14 cellular contexts compared by ENCODE assay signal in genomic region chr9:134807726-134808125, GRCh38.
DNase-seq lines count a peak whose midpoint lies in the region; ATAC-seq, FAIRE-seq and TF ChIP-seq lines count a peak whose summit lies in the region.
"Had no signal": no experiment of that assay in that cellular context is flagged by ENCODE, and none has a peak within 500 bp of the region (broad histone marks: within the 10 kb centered on the region; RNA-seq: fewer than 3 reads in every experiment).

No MANE protein-coding gene starts in this region.

- H3K9me1 ChIP-seq in endothelial cell of umbilical vein (replicated peaks; ENCODE audit: control insufficient read depth, extremely low read depth, insufficient read depth, low read length), result no peaks in the 10 kb centered on the region

- BruUV-seq in endothelial cell of umbilical vein (replicated peaks; lab: Mats Ljungman, UMichigan), result no TSS peak

- no peak overlapping the region for H3K4me3 ChIP-seq in endothelial cell of umbilical vein (replicated peaks in 1 of 3; ENCODE audit: insufficient read depth in 1 of 3, low read depth in 1 of 3, low read length in 3 of 3)
- H3K4me3 ChIP-seq in left lung, result no peak overlapping the region
- no peak overlapping the region for H3K4me3 ChIP-seq in stomach smooth muscle (ENCODE audit: low read length in 2 of 2)

- H3K4me2 ChIP-seq in endothelial cell of umbilical vein (ENCODE audit: insufficient read depth, low read length), result no peak overlapping the region

- H3K79me2 ChIP-seq in endothelial cell of umbilical vein (ENCODE audit: control insufficient read depth, insufficient read depth, low read length), result no peaks in the 10 kb centered on the region

- no peak overlapping the region for H2AFZ ChIP-seq in endothelial cell of umbilical vein (ENCODE audit: low read depth, low read length)

- ATAC-seq in left lung, result peak; percentile 61
- no peak for ATAC-seq in HG02885 (IDR thresholded peaks at IDR 0.05; ENCODE audit: poor library complexity, unreplicated experiment)
- ATAC-seq in HG03280 (IDR thresholded peaks at IDR 0.05; ENCODE audit: unreplicated experiment), result no peak
- ATAC-seq: stimulated activated naive CD8-positive, alpha-beta T cell treated with anti-CD3 and anti-CD28 coated beads, Interleukin-15, Interleukin-2, amounts not matched to agents 100 U/mL and 50 U/mL, for 24 hours had no signal

- H3K27ac ChIP-seq in endothelial cell of umbilical vein (ENCODE audit: insufficient read depth, low read depth, low read length) (no peak overlapping the region), left lung (no peak overlapping the region), stomach smooth muscle (ENCODE audit: low read length) (peak overlapping the region; percentile 46)

- CTCF ChIA-PET in endothelial cell of umbilical vein (lab: Charles Lee), result interaction anchor here (0.8 to 1.7 kb wide), 6 partner anchors 13 to 358 kb away, joined by 3 to 4 read pairs (median 3); no protein-coding TSS in a partner anchor

- H3K27me3 ChIP-seq in endothelial cell of umbilical vein (ENCODE audit: control insufficient read depth in 2 of 2, insufficient read depth in 2 of 2, low read length in 2 of 2) (no peaks in the 10 kb centered on the region), left lung (no peaks in the 10 kb centered on the region), stomach smooth muscle (ENCODE audit: control insufficient read depth in 1 of 2, insufficient read depth in 2 of 2, low read length in 2 of 2) (no peaks in the 10 kb centered on the region)

- dilution Hi-C loops in endothelial cell of umbilical vein (cut with MboI; ENCODE audit: extremely low pct_ligation_motif_present, low sequenced_read_pairs), result no loop called here

- no peak for TF ChIP-seq POLR2A in endothelial cell of umbilical vein (IDR thresholded peaks at IDR 0.05; ENCODE audit: low read depth, low read length)

- H3K9me3 ChIP-seq in endothelial cell of umbilical vein (replicated peaks; ENCODE audit: control insufficient read depth, insufficient read depth, low read length) (no peaks in the 10 kb centered on the region), left lung (no peaks in the 10 kb centered on the region), stomach smooth muscle (ENCODE audit: control insufficient read depth in 2 of 2, low read length in 2 of 2) (no peaks in the 10 kb centered on the region)

- H3K4me1 ChIP-seq in endothelial cell of umbilical vein (ENCODE audit: control insufficient read depth, extremely low read depth, insufficient read depth, low read length) (no peaks in the 10 kb centered on the region), left lung (peaks cover 0 to 10% of the 10 kb centered on the region in 2 donors), stomach smooth muscle (ENCODE audit: control insufficient read depth, insufficient read depth, low read length) (peaks cover 24% of the 10 kb centered on the region)

- no peaks in the 10 kb centered on the region for H4K20me1 ChIP-seq in endothelial cell of umbilical vein (replicated peaks; ENCODE audit: control insufficient read depth, extremely low read depth, insufficient read depth, low read length)

- POLR2A ChIA-PET in endothelial cell of umbilical vein (lab: Charles Lee), result no interaction called here

- no peak for FAIRE-seq in endothelial cell of umbilical vein (lab: Jason Lieb, UNC)

- no peak overlapping the region for H3K9ac ChIP-seq in endothelial cell of umbilical vein (replicated peaks; ENCODE audit: extremely low read depth, insufficient read depth, low read length)
- no peak overlapping the region for H3K9ac ChIP-seq in stomach smooth muscle (ENCODE audit: low read length in 2 of 2)

- intact Hi-C loops in endothelial cell of umbilical vein (cut with micrococcal nuclease), result no loop called here
- intact Hi-C loops in left lung (cut with DNase I), result no loop called here

- H3K36me3 ChIP-seq in endothelial cell of umbilical vein (ENCODE audit: control insufficient read depth in 2 of 2, extremely low read depth in 1 of 2, insufficient read depth in 2 of 2, low read length in 2 of 2) (peaks cover 0 to 16% of the 10 kb centered on the region in 2 experiments), left lung (no peaks in the 10 kb centered on the region), stomach smooth muscle (ENCODE audit: control insufficient read depth in 2 of 2, insufficient read depth in 2 of 2, low read length in 2 of 2) (peaks cover 52 to 71% of the 10 kb centered on the region in 2 donors)

- DNase-seq in LHCN-M2 (ENCODE audit: low read depth) (peak; percentile 7), endothelial cell of umbilical vein (ENCODE audit: low read depth, low spot score) (peak; percentile 40), left lung (no peak), UCSD-AML1 (lab: John Stamatoyannopoulos, UW; ENCODE audit: unreplicated experiment) (no peak)
- no peak for DNase-seq in activated CD8-positive, alpha-beta memory T cell treated with anti-CD3 and anti-CD28 coated beads for 24 hours
- DNase-seq: activated CD4-positive, alpha-beta memory T cell treated with anti-CD3 and anti-CD28 coated beads, Interleukin-2, amount 10 ng/mL, durations not matched to agents 7 days and 5 days; CD4-positive, alpha-beta T cell; GDM1; NCI-H1930; stimulated activated naive CD8-positive, alpha-beta T cell treated with anti-CD3 and anti-CD28 coated beads, Interleukin-15, Interleukin-2, amounts not matched to agents 100 U/mL and 50 U/mL, for 24 hours; T-helper 9 cell had no signal

- TF ChIP-seq CTCF in endothelial cell of umbilical vein (IDR thresholded peaks at IDR 0.05; ENCODE audit: extremely low read depth in 1 of 2, insufficient read depth in 1 of 2, low read depth in 1 of 2, low read length in 2 of 2), result no peak
- TF ChIP-seq CTCF in left lung (IDR thresholded peaks at IDR 0.05), result no peak

TF ChIP-seq in endothelial cell of umbilical vein, 7 proteins besides CTCF, POLR2A, EP300 and RAD21:
- no peak for TF ChIP-seq MAX (IDR thresholded peaks at IDR 0.05; ENCODE audit: insufficient read depth, insufficient read length)
- peak; percentile 17 for TF ChIP-seq JUN (IDR thresholded peaks at IDR 0.05; ENCODE audit: borderline replicate concordance, insufficient read depth, insufficient read length, low read depth)
- TF ChIP-seq EZH2 (IDR thresholded peaks at IDR 0.05; ENCODE audit: borderline replicate concordance, low read depth, low read length, severe bottlenecking), result no peak

Comparison
In these comparisons a context has a peak if more than half of its experiments do, and no peak if none do; other contexts are left out.
1. DNase-seq: peak in LHCN-M2 (single experiment) and endothelial cell of umbilical vein (single experiment); none in left lung (0 of 2), activated CD8-positive, alpha-beta memory T cell treated with anti-CD3 and anti-CD28 coated beads for 24 hours (single experiment) and UCSD-AML1 (single experiment).